ENCODE assay signal across 10 cellular contexts in genomic region chr1:77671836-77672235, GRCh38. TPM values are rescaled to one million over a fixed set of nuclear protein-coding genes. Genes with fewer than 3 reads are reported as not detected.
DNase-seq lines count a peak whose midpoint lies in the region; TF ChIP-seq lines count a peak whose summit lies in the region.
"Had no signal": no experiment of that assay in that cellular context is flagged by ENCODE, and none has a peak within 500 bp of the region (broad histone marks: within the 10 kb centered on the region; RNA-seq: fewer than 3 reads in every experiment).

No MANE protein-coding gene starts in this region.

- CTCF ChIA-PET in activated CD4-positive, alpha-beta memory T cell treated with anti-CD3 and anti-CD28 coated beads, Interleukin-2, amount 10 ng/mL, durations not matched to agents 7 days and 5 days (lab: Charles Lee), result interaction anchor here (1.4 kb wide), 1 partner anchor 11 kb away, joined by 10 read pairs; the partner anchor contains the start of gene ZZZ3
- CTCF ChIA-PET in activated CD4-positive, alpha-beta memory T cell treated with anti-CD3 and anti-CD28 coated beads for 36 hours (lab: Charles Lee), result no interaction called here

- peaks cover 58% of the 10 kb centered on the region for H3K4me1 Mint-ChIP-seq in activated CD4-positive, alpha-beta memory T cell treated with anti-CD3 and anti-CD28 coated beads, Interleukin-2, amount 10 ng/mL, durations not matched to agents 7 days and 5 days
- H3K4me1 Mint-ChIP-seq in activated CD4-positive, alpha-beta memory T cell treated with anti-CD3 and anti-CD28 coated beads for 36 hours (ENCODE audit: low read depth), result peaks cover 73% of the 10 kb centered on the region

- H3K27me3 Mint-ChIP-seq in activated CD4-positive, alpha-beta memory T cell treated with anti-CD3 and anti-CD28 coated beads, Interleukin-2, amount 10 ng/mL, durations not matched to agents 7 days and 5 days, result no peaks in the 10 kb centered on the region
- no peaks in the 10 kb centered on the region for H3K27me3 Mint-ChIP-seq in activated CD4-positive, alpha-beta memory T cell treated with anti-CD3 and anti-CD28 coated beads for 36 hours

- intact Hi-C loops in activated CD4-positive, alpha-beta memory T cell treated with anti-CD3 and anti-CD28 coated beads for 36 hours (cut with micrococcal nuclease), result no loop called here

- H3K4me3 ChIP-seq in choroid plexus epithelial cell (ENCODE audit: low read depth, low read length), result no peak overlapping the region
- H3K4me3 ChIP-seq in skeletal muscle cell (ENCODE audit: low read depth, low read length), result no peak overlapping the region

- peaks cover 9% of the 10 kb centered on the region for H3K36me3 Mint-ChIP-seq in activated CD4-positive, alpha-beta memory T cell treated with anti-CD3 and anti-CD28 coated beads, Interleukin-2, amount 10 ng/mL, durations not matched to agents 7 days and 5 days (ENCODE audit: low read depth)
- peaks cover 7% of the 10 kb centered on the region for H3K36me3 Mint-ChIP-seq in activated CD4-positive, alpha-beta memory T cell treated with anti-CD3 and anti-CD28 coated beads for 36 hours

- POLR2A ChIA-PET in activated CD4-positive, alpha-beta memory T cell treated with anti-CD3 and anti-CD28 coated beads, Interleukin-2, amount 10 ng/mL, durations not matched to agents 7 days and 5 days (lab: Charles Lee), result interaction anchor here (4.4 kb wide), 1 partner anchor 11 kb away, joined by 34 read pairs; the partner anchor contains the start of gene ZZZ3
- POLR2A ChIA-PET in activated CD4-positive, alpha-beta memory T cell treated with anti-CD3 and anti-CD28 coated beads for 36 hours (lab: Charles Lee), result no interaction called here

- no peak for TF ChIP-seq CTCF in choroid plexus epithelial cell (conservative IDR thresholded peaks at IDR 0.05; ENCODE audit: low read depth, low read length)

- no peaks in the 10 kb centered on the region for H3K9me3 Mint-ChIP-seq in activated CD4-positive, alpha-beta memory T cell treated with anti-CD3 and anti-CD28 coated beads, Interleukin-2, amount 10 ng/mL, durations not matched to agents 7 days and 5 days
- H3K9me3 Mint-ChIP-seq in activated CD4-positive, alpha-beta memory T cell treated with anti-CD3 and anti-CD28 coated beads for 36 hours, result no peaks in the 10 kb centered on the region

- peak overlapping the region; percentile 52 for H3K27ac Mint-ChIP-seq in activated CD4-positive, alpha-beta memory T cell treated with anti-CD3 and anti-CD28 coated beads, Interleukin-2, amount 10 ng/mL, durations not matched to agents 7 days and 5 days
- H3K27ac Mint-ChIP-seq in activated CD4-positive, alpha-beta memory T cell treated with anti-CD3 and anti-CD28 coated beads for 36 hours, result no peak overlapping the region

- DNase-seq in activated CD4-positive, alpha-beta memory T cell treated with anti-CD3 and anti-CD28 coated beads, Interleukin-2, amount 10 ng/mL, durations not matched to agents 7 days and 5 days, result no peak
- no peak for DNase-seq in activated CD4-positive, alpha-beta memory T cell treated with anti-CD3 and anti-CD28 coated beads for 36 hours
- DNase-seq in M059J (ENCODE audit: low read depth) (peak; percentile 82), choroid plexus epithelial cell (ENCODE audit: low read depth) (peak; percentile 36), skeletal muscle cell (ENCODE audit: low read depth) (peak; percentile 12), NCI-H345 (lab: John Stamatoyannopoulos, UW) (no peak), NK-92 (lab: John Stamatoyannopoulos, UW; ENCODE audit: unreplicated experiment) (no peak)
- DNase-seq in stimulated activated CD4-positive, alpha-beta T cell treated with anti-CD3 and anti-CD28 coated beads, Interleukin-2, amount 100 ng/mL, for 48 hours, result no peak
- DNase-seq: activated T-cell treated with anti-CD3 and anti-CD28 coated beads, Interleukin-2, amount 50 U/mL, for 48 hours; stimulated activated CD4-positive, alpha-beta T cell treated with anti-CD3 and anti-CD28 coated beads, Interleukin-15, amount 100 ng/mL, for 24 hours had no signal

- H3K4me3 Mint-ChIP-seq in activated CD4-positive, alpha-beta memory T cell treated with anti-CD3 and anti-CD28 coated beads, Interleukin-2, amount 10 ng/mL, durations not matched to agents 7 days and 5 days, result peak overlapping the region; percentile 33
- H3K4me3 Mint-ChIP-seq in activated CD4-positive, alpha-beta memory T cell treated with anti-CD3 and anti-CD28 coated beads for 36 hours, result no peak overlapping the region

RNA-seq across cellular contexts. Expression of gene ZZZ3, which starts 10.6 kb away (rescaled TPM):
- total RNA-seq in activated CD4-positive, alpha-beta memory T cell treated with anti-CD3 and anti-CD28 coated beads, Interleukin-2, amount 10 ng/mL, durations not matched to agents 7 days and 5 days, result 10 to 100 TPM; 28.8 to 29.7 TPM
- total RNA-seq in activated CD4-positive, alpha-beta memory T cell treated with anti-CD3 and anti-CD28 coated beads for 36 hours, result 10 to 100 TPM; 29.8 to 34.3 TPM
- 71.4 and 105 TPM in 2 replicates for total RNA-seq in M059J (2014; rRNA removed; shearing (Covaris generic))

Comparison
In these comparisons a context has a peak if more than half of its experiments do, and no peak if none do; other contexts are left out.
1. DNase-seq: peak in M059J (single experiment), choroid plexus epithelial cell (single experiment) and skeletal muscle cell (single experiment); none in activated CD4-positive, alpha-beta memory T cell treated with anti-CD3 and anti-CD28 coated beads, Interleukin-2, amount 10 ng/mL, durations not matched to agents 7 days and 5 days (single experiment), activated CD4-positive, alpha-beta memory T cell treated with anti-CD3 and anti-CD28 coated beads for 36 hours (single experiment), NCI-H345 (single experiment), NK-92 (single experiment) and stimulated activated CD4-positive, alpha-beta T cell treated with anti-CD3 and anti-CD28 coated beads, Interleukin-2, amount 100 ng/mL, for 48 hours (0 of 2).